11 cellular contexts compared by ENCODE assay signal in the genomic region with DNA sequence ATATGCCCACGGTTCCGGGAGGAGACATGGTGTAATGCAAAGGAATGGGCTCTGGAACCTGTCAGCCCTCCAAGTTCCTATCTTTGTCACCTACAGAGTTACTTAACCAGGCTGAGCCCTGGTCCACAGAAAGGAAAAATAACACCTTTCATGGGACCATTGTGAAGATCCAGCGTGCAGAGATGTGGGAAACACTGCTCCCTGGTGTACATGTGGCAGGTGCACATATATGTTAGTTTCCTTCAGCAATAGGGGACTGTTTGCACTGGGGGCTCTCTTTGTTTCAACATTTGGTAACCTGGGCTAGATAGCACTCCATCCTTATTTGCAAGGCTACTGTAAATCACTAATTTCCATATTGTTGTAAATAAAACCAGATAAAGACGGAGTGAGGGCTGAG.
DNase-seq lines count a peak whose midpoint lies in the region; TF ChIP-seq lines count a peak whose summit lies in the region.
"Had no signal": no experiment of that assay in that cellular context is flagged by ENCODE, and none has a peak within 500 bp of the region (broad histone marks: within the 10 kb centered on the region; RNA-seq: fewer than 3 reads in every experiment).

No MANE protein-coding gene starts in this region.

- no peaks in the 10 kb centered on the region for H3K4me1 Mint-ChIP-seq in neural crest cell
- H3K4me1 Mint-ChIP-seq in activated T-cell treated with anti-CD3 and anti-CD28 coated beads, Interleukin-2, amount 50 U/mL, for 24 hours (ENCODE audit: low read depth), result no peaks in the 10 kb centered on the region

- no peak overlapping the region for H3K4me3 ChIP-seq in astrocyte of the spinal cord (ENCODE audit: low read depth, low read length)
- H3K4me3 ChIP-seq: lung, SJCRH30 had no signal

- TF ChIP-seq CTCF in astrocyte of the spinal cord (IDR thresholded peaks at IDR 0.05; ENCODE audit: low read depth, low read length) (peak; percentile 36), neural crest cell (conservative IDR thresholded peaks at IDR 0.05) (peak; percentile 62)

- peaks cover 2% of the 10 kb centered on the region for H3K27me3 Mint-ChIP-seq in neural crest cell (ENCODE audit: low read depth)
- peaks cover 10% of the 10 kb centered on the region for H3K27me3 Mint-ChIP-seq in activated T-cell treated with anti-CD3 and anti-CD28 coated beads, Interleukin-2, amount 50 U/mL, for 24 hours

- H3K4me3 Mint-ChIP-seq in neural crest cell, result no peak overlapping the region
- no peak overlapping the region for H3K4me3 Mint-ChIP-seq in activated T-cell treated with anti-CD3 and anti-CD28 coated beads, Interleukin-2, amount 50 U/mL, for 24 hours

- in situ Hi-C loops in astrocyte of the spinal cord (cut with HindIII; ENCODE audit: low sequenced_read_pairs), result no loop called here

- no peak overlapping the region for H3K27ac Mint-ChIP-seq in neural crest cell (ENCODE audit: unreplicated experiment)
- H3K27ac Mint-ChIP-seq in activated T-cell treated with anti-CD3 and anti-CD28 coated beads, Interleukin-2, amount 50 U/mL, for 24 hours, result no peak overlapping the region

- H3K9me3 Mint-ChIP-seq in neural crest cell, result peaks cover 3% of the 10 kb centered on the region
- no peaks in the 10 kb centered on the region for H3K9me3 Mint-ChIP-seq in activated T-cell treated with anti-CD3 and anti-CD28 coated beads, Interleukin-2, amount 50 U/mL, for 24 hours

- no peaks in the 10 kb centered on the region for H3K36me3 Mint-ChIP-seq in neural crest cell (ENCODE audit: low read depth)
- no peaks in the 10 kb centered on the region for H3K36me3 Mint-ChIP-seq in activated T-cell treated with anti-CD3 and anti-CD28 coated beads, Interleukin-2, amount 50 U/mL, for 24 hours (ENCODE audit: low read depth)

- DNase-seq in DMS 273 (lab: John Stamatoyannopoulos, UW; ENCODE audit: unreplicated experiment) (peak; percentile 2), DMS 273 treated with DMSO at 0.1 percent for 48 hours (lab: John Stamatoyannopoulos, UW) (no peak), LHCN-M2 (ENCODE audit: low read depth) (peak; percentile 1), astrocyte of the spinal cord (ENCODE audit: low read depth, low spot score) (peak; percentile 6), neural crest cell (ENCODE audit: low read depth, low spot score) (no peak), COR-L47 (lab: John Stamatoyannopoulos, UW) (no peak), superior temporal gyrus (ENCODE audit: extremely low spot score) (no peak)
- no peak for DNase-seq in activated T-cell treated with anti-CD3 and anti-CD28 coated beads, Interleukin-2, amount 50 U/mL, for 24 hours
- DNase-seq: effector CD8-positive, alpha-beta T cell had no signal

Comparison
In these comparisons a context has a peak if more than half of its experiments do, and no peak if none do; other contexts are left out.
1. DNase-seq: peak in DMS 273 (single experiment), LHCN-M2 (single experiment) and astrocyte of the spinal cord (single experiment); none in DMS 273 treated with DMSO at 0.1 percent for 48 hours (single experiment), neural crest cell (single experiment), COR-L47 (single experiment), activated T-cell treated with anti-CD3 and anti-CD28 coated beads, Interleukin-2, amount 50 U/mL, for 24 hours (single experiment) and superior temporal gyrus (single experiment).